In the genomic region with DNA sequence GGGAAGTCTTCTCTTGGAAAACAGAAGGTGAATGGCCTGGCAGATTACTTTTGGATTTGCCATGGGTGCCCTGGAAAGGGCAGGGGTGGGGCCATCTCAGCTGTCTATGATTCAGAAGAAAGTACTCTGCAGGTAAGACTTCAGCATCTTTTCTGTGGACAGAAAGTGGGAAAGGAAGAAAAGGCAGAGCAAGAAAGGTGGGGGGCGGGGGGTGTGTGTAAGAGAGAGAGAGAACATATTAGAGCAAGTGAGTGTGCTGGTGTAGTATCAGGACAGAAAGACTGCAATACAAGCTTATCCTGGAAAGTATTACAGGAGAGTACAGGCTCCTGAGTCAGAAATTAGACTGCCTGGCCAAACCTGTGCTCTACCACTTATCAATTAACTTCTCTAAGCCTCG, we compare ENCODE assay signal across 19 cellular contexts. TPM values are rescaled to one million over a fixed set of nuclear protein-coding genes. Genes with fewer than 3 reads are reported as not detected.
A peak's percentile ranks its signal among the peaks of the same experiment; 100 is the strongest.
DNase-seq lines count a peak whose midpoint lies in the region; ATAC-seq and TF ChIP-seq lines count a peak whose summit lies in the region.
"Had no signal": no experiment of that assay in that cellular context is flagged by ENCODE, and none has a peak within 500 bp of the region (broad histone marks: within the 10 kb centered on the region; RNA-seq: fewer than 3 reads in every experiment).

No MANE protein-coding gene starts in this region.

- H3K4me1 Mint-ChIP-seq in activated CD4-positive, alpha-beta T cell treated with anti-CD3 and anti-CD28 coated beads, Interleukin-2, amount 10 ng/mL, durations not matched to agents 24 days and 14 days = peaks cover 51% of the 10 kb centered on the region
- peaks cover 58% of the 10 kb centered on the region for H3K4me1 Mint-ChIP-seq in stimulated activated naive CD8-positive, alpha-beta T cell treated with anti-CD3 and anti-CD28 coated beads, Interleukin-15, Interleukin-2, amounts not matched to agents 100 ng/mL and 50 ng/mL, for 24 hours (ENCODE audit: low read depth)

- no peak overlapping the region for H3K4me3 Mint-ChIP-seq in activated CD4-positive, alpha-beta T cell treated with anti-CD3 and anti-CD28 coated beads, Interleukin-2, amount 10 ng/mL, durations not matched to agents 24 days and 14 days
- no peak overlapping the region for H3K4me3 Mint-ChIP-seq in stimulated activated naive CD8-positive, alpha-beta T cell treated with anti-CD3 and anti-CD28 coated beads, Interleukin-15, Interleukin-2, amounts not matched to agents 100 ng/mL and 50 ng/mL, for 24 hours
- H3K4me3 Mint-ChIP-seq: GM23338 had no signal

- TF ChIP-seq CTCF in foreskin keratinocyte (conservative IDR thresholded peaks at IDR 0.05) = no peak

- DNase-seq in activated CD4-positive, alpha-beta T cell treated with anti-CD3 and anti-CD28 coated beads, Interleukin-2, amount 10 ng/mL, durations not matched to agents 24 days and 14 days = no peak
- DNase-seq in activated CD4-positive, alpha-beta T cell treated with anti-CD3 and anti-CD28 coated beads for 4 hours = no peak
- no peak for DNase-seq in stimulated activated naive CD8-positive, alpha-beta T cell treated with anti-CD3 and anti-CD28 coated beads, Interleukin-15, Interleukin-2, amounts not matched to agents 100 U/mL and 50 U/mL, for 24 hours
- peak in 1 of 2 donors; percentile 78 for DNase-seq in foreskin keratinocyte
- DNase-seq: GF-D8, KG1, NCI-H1092, NCI-H1694, NCI-H345, NCI-H69, PC-9 had no signal

- H3K4me1 ChIP-seq in foreskin keratinocyte = peaks cover 43% of the 10 kb centered on the region

- H3K9me3 Mint-ChIP-seq in activated CD4-positive, alpha-beta T cell treated with anti-CD3 and anti-CD28 coated beads, Interleukin-2, amount 10 ng/mL, durations not matched to agents 24 days and 14 days = peaks cover 10% of the 10 kb centered on the region
- H3K9me3 Mint-ChIP-seq in stimulated activated naive CD8-positive, alpha-beta T cell treated with anti-CD3 and anti-CD28 coated beads, Interleukin-15, Interleukin-2, amounts not matched to agents 100 ng/mL and 50 ng/mL, for 24 hours = no peaks in the 10 kb centered on the region
- H3K9me3 Mint-ChIP-seq: GM23338 had no signal

- intact Hi-C loops in activated CD4-positive, alpha-beta T cell treated with anti-CD3 and anti-CD28 coated beads, Interleukin-2, amount 10 ng/mL, durations not matched to agents 24 days and 14 days (cut with micrococcal nuclease) = no loop called here

- peak overlapping the region; percentile 52 for H3K27ac ChIP-seq in foreskin keratinocyte
- H3K27ac ChIP-seq: BLaER1 treated with 17β-estradiol and CSF1 and Interleukin-3, amounts not matched to agents 10 nM and 100 nM; PC-9 had no signal

- peak overlapping the region; percentile 67 for H3K27ac Mint-ChIP-seq in activated CD4-positive, alpha-beta T cell treated with anti-CD3 and anti-CD28 coated beads, Interleukin-2, amount 10 ng/mL, durations not matched to agents 24 days and 14 days
- peak overlapping the region; percentile 0 for H3K27ac Mint-ChIP-seq in stimulated activated naive CD8-positive, alpha-beta T cell treated with anti-CD3 and anti-CD28 coated beads, Interleukin-15, Interleukin-2, amounts not matched to agents 100 ng/mL and 50 ng/mL, for 24 hours
- H3K27ac Mint-ChIP-seq: GM23338 had no signal

- no peak for ATAC-seq in stimulated activated naive CD8-positive, alpha-beta T cell treated with anti-CD3 and anti-CD28 coated beads, Interleukin-15, Interleukin-2, amounts not matched to agents 100 U/mL and 50 U/mL, for 24 hours
- ATAC-seq in foreskin keratinocyte (peak; percentile 25), HG02885 (IDR thresholded peaks at IDR 0.05; ENCODE audit: poor library complexity, unreplicated experiment) (no peak), GM19455 (IDR thresholded peaks at IDR 0.05; ENCODE audit: unreplicated experiment) (no peak), HG02870 (IDR thresholded peaks at IDR 0.05; ENCODE audit: unreplicated experiment) (no peak)
- ATAC-seq: GM23338 had no signal

- H3K27me3 Mint-ChIP-seq in activated CD4-positive, alpha-beta T cell treated with anti-CD3 and anti-CD28 coated beads, Interleukin-2, amount 10 ng/mL, durations not matched to agents 24 days and 14 days = no peaks in the 10 kb centered on the region
- no peaks in the 10 kb centered on the region for H3K27me3 Mint-ChIP-seq in stimulated activated naive CD8-positive, alpha-beta T cell treated with anti-CD3 and anti-CD28 coated beads, Interleukin-15, Interleukin-2, amounts not matched to agents 100 ng/mL and 50 ng/mL, for 24 hours

- no peaks in the 10 kb centered on the region for H3K27me3 ChIP-seq in foreskin keratinocyte

- H3K36me3 Mint-ChIP-seq in activated CD4-positive, alpha-beta T cell treated with anti-CD3 and anti-CD28 coated beads, Interleukin-2, amount 10 ng/mL, durations not matched to agents 24 days and 14 days (ENCODE audit: low read depth) = no peaks in the 10 kb centered on the region
- no peaks in the 10 kb centered on the region for H3K36me3 Mint-ChIP-seq in stimulated activated naive CD8-positive, alpha-beta T cell treated with anti-CD3 and anti-CD28 coated beads, Interleukin-15, Interleukin-2, amounts not matched to agents 100 ng/mL and 50 ng/mL, for 24 hours (ENCODE audit: low read depth)

RNA-seq across cellular contexts. Expression of a gene that starts 5.5 kb away (rescaled TPM):
- total RNA-seq in activated CD4-positive, alpha-beta T cell treated with anti-CD3 and anti-CD28 coated beads, Interleukin-2, amount 10 ng/mL, durations not matched to agents 24 days and 14 days = 0.33 and 0.44 TPM in 2 replicates
- 11.6 and 14.9 TPM in 2 replicates for total RNA-seq in foreskin keratinocyte
- 13.6 and 17.7 TPM in 2 replicates for polyA plus RNA-seq in foreskin keratinocyte
- total RNA-seq: A172, PC-9 had no signal

RNA-seq across cellular contexts. Expression of a gene that starts 25.4 kb away (rescaled TPM):
- 39.5 TPM in 2 replicates for total RNA-seq in activated CD4-positive, alpha-beta T cell treated with anti-CD3 and anti-CD28 coated beads, Interleukin-2, amount 10 ng/mL, durations not matched to agents 24 days and 14 days
- 23.6 and 26.2 TPM in 2 replicates for total RNA-seq in foreskin keratinocyte
- 13.1 and 14.8 TPM in 2 replicates for polyA plus RNA-seq in foreskin keratinocyte

RNA-seq across cellular contexts. Expression of a gene that starts 30.3 kb away (rescaled TPM):
- not detected in 2 replicates for total RNA-seq in activated CD4-positive, alpha-beta T cell treated with anti-CD3 and anti-CD28 coated beads, Interleukin-2, amount 10 ng/mL, durations not matched to agents 24 days and 14 days
- 0.03 TPM in 1 of 2 replicates, not detected in the other for total RNA-seq in foreskin keratinocyte
- polyA plus RNA-seq in foreskin keratinocyte = 0.02 TPM in 1 of 2 replicates, not detected in the other
- total RNA-seq: GM23338, M059J, PC-9 had no signal
- polyA plus RNA-seq: GM23338 had no signal
